ENCODE assay signal across 8 cellular contexts in genomic region chr9:129458663-129459549, GRCh38.
DNase-seq lines count a peak whose midpoint lies in the region; ATAC-seq and TF ChIP-seq lines count a peak whose summit lies in the region.

No MANE protein-coding gene starts in this region.

- H3K4me3 Mint-ChIP-seq in MCF 10A (ENCODE audit: unreplicated experiment) (no peak overlapping the region), neural progenitor cell (no peak overlapping the region)
- H3K4me3 Mint-ChIP-seq in T-helper 1 cell treated with Interleukin-12 subunit alpha and Interleukin-12 subunit beta and Interleukin-4 antibody, amounts not matched to agents 30 μg/mL and 1 μg/mL, for 36 hours: peak overlapping the region; percentile 38
- H3K4me3 Mint-ChIP-seq in effector memory CD8-positive, alpha-beta T cell: peak overlapping the region; percentile 69 to 79

- no peak overlapping the region for H3K27ac Mint-ChIP-seq in MCF 10A (ENCODE audit: low read depth, unreplicated experiment)
- H3K27ac Mint-ChIP-seq in T-helper 1 cell treated with Interleukin-12 subunit alpha and Interleukin-12 subunit beta and Interleukin-4 antibody, amounts not matched to agents 30 μg/mL and 1 μg/mL, for 36 hours: peak overlapping the region; percentile 79
- H3K27ac Mint-ChIP-seq in effector memory CD8-positive, alpha-beta T cell: peak overlapping the region; percentile 95 to 98
- H3K27ac Mint-ChIP-seq in neural progenitor cell: no peak overlapping the region

- no peaks in the 10 kb centered on the region for H4K20me1 ChIP-seq in neural progenitor cell (ENCODE audit: low read depth)

- H3K4me1 Mint-ChIP-seq in MCF 10A (ENCODE audit: insufficient read depth, unreplicated experiment): no peaks in the 10 kb centered on the region
- H3K4me1 Mint-ChIP-seq in T-helper 1 cell treated with Interleukin-12 subunit alpha and Interleukin-12 subunit beta and Interleukin-4 antibody, amounts not matched to agents 30 μg/mL and 1 μg/mL, for 36 hours (ENCODE audit: low read depth): peaks cover 22% of the 10 kb centered on the region
- peaks cover 28 to 49% of the 10 kb centered on the region in 2 donors for H3K4me1 Mint-ChIP-seq in effector memory CD8-positive, alpha-beta T cell (ENCODE audit: low read depth in 2 of 2)
- peaks cover 63% of the 10 kb centered on the region for H3K4me1 Mint-ChIP-seq in neural progenitor cell

- CTCF ChIA-PET in MCF 10A (lab: Yijun Ruan, JAX): interaction anchor here (0.7 to 1.6 kb wide), 5 partner anchors 13 to 285 kb away, joined by 3 to 5 read pairs (median 3); no protein-coding TSS in a partner anchor

- no peaks in the 10 kb centered on the region for H3K27me3 ChIP-seq in breast epithelium
- H3K27me3 ChIP-seq in neural progenitor cell: no peaks in the 10 kb centered on the region

- H3K36me3 ChIP-seq in breast epithelium (no peaks in the 10 kb centered on the region), neural progenitor cell (no peaks in the 10 kb centered on the region)

- DNase-seq in breast epithelium (ENCODE audit: low spot score in 2 of 2) (peak in 1 of 2 donors; percentile 74), MCF 10A (ENCODE audit: unreplicated experiment) (no peak), neural progenitor cell (ENCODE audit: low spot score) (peak; percentile 45), middle frontal gyrus (ENCODE audit: extremely low spot score, low spot score) (no peak)
- peak; percentile 47 to 50 (median 48) for DNase-seq in effector memory CD8-positive, alpha-beta T cell

- peak; percentile 9 for ATAC-seq in effector memory CD8-positive, alpha-beta T cell (replicated peaks)
- no peak for ATAC-seq in GM18505 (IDR thresholded peaks at IDR 0.05; ENCODE audit: unreplicated experiment)
- no peak for ATAC-seq in HG03135 (IDR thresholded peaks at IDR 0.05; ENCODE audit: unreplicated experiment)

- H3K79me2 ChIP-seq in neural progenitor cell (ENCODE audit: low read depth): no peaks in the 10 kb centered on the region

- POLR2A ChIA-PET in MCF 10A (lab: Yijun Ruan, JAX): interaction anchor here (0.6 to 3.7 kb wide), 7 partner anchors 19 to 320 kb away, joined by 3 to 40 read pairs (median 8); partner anchors contain the start of gene IER5L

- H3K9ac ChIP-seq in neural progenitor cell: no peak overlapping the region

- H3K9me3 ChIP-seq in breast epithelium: no peaks in the 10 kb centered on the region
- no peaks in the 10 kb centered on the region for H3K9me3 ChIP-seq in neural progenitor cell (ENCODE audit: low read depth)

- H3K4me3 ChIP-seq in breast epithelium: peak overlapping the region in 1 of 3 donors; percentile 55
- H3K4me3 ChIP-seq in neural progenitor cell: no peak overlapping the region

- no peaks in the 10 kb centered on the region for H3K36me3 Mint-ChIP-seq in MCF 10A (ENCODE audit: insufficient read depth, unreplicated experiment)
- peaks cover 3% of the 10 kb centered on the region for H3K36me3 Mint-ChIP-seq in T-helper 1 cell treated with Interleukin-12 subunit alpha and Interleukin-12 subunit beta and Interleukin-4 antibody, amounts not matched to agents 30 μg/mL and 1 μg/mL, for 36 hours (ENCODE audit: low read depth)
- peaks cover 53% of the 10 kb centered on the region for H3K36me3 Mint-ChIP-seq in effector memory CD8-positive, alpha-beta T cell (ENCODE audit: insufficient read depth)
- no peaks in the 10 kb centered on the region for H3K36me3 Mint-ChIP-seq in neural progenitor cell

- H3K4me1 ChIP-seq in breast epithelium: peaks cover 20 to 25% of the 10 kb centered on the region in 2 donors
- peaks cover 38% of the 10 kb centered on the region for H3K4me1 ChIP-seq in neural progenitor cell

- no peak for TF ChIP-seq POLR2A in breast epithelium (IDR thresholded peaks at IDR 0.05)
- no peak for TF ChIP-seq POLR2A in GM18505 (IDR thresholded peaks at IDR 0.05; ENCODE audit: borderline replicate concordance, extremely low read depth, insufficient read depth, insufficient read length)

- H3K27ac ChIP-seq in breast epithelium (peak overlapping the region; percentile 99 to 100), neural progenitor cell (no peak overlapping the region)

- no TSS peak for BruUV-seq in MCF 10A (replicated peaks; lab: Mats Ljungman, UMichigan)

- H2AFZ ChIP-seq in neural progenitor cell (replicated peaks): no peak overlapping the region

- H3K27me3 Mint-ChIP-seq in MCF 10A (ENCODE audit: insufficient read depth, unreplicated experiment): no peaks in the 10 kb centered on the region
- peaks cover 3% of the 10 kb centered on the region for H3K27me3 Mint-ChIP-seq in T-helper 1 cell treated with Interleukin-12 subunit alpha and Interleukin-12 subunit beta and Interleukin-4 antibody, amounts not matched to agents 30 μg/mL and 1 μg/mL, for 36 hours (ENCODE audit: low read depth)
- no peaks in the 10 kb centered on the region for H3K27me3 Mint-ChIP-seq in effector memory CD8-positive, alpha-beta T cell
- H3K27me3 Mint-ChIP-seq in neural progenitor cell (ENCODE audit: insufficient read depth, low read depth): peaks cover 11% of the 10 kb centered on the region

- TF ChIP-seq CTCF in breast epithelium (IDR thresholded peaks at IDR 0.05): no peak
- no peak for TF ChIP-seq CTCF in MCF 10A (IDR thresholded peaks at IDR 0.05; ENCODE audit: unreplicated experiment)
- TF ChIP-seq CTCF in neural progenitor cell (IDR thresholded peaks at IDR 0.05): no peak

- intact Hi-C loops in breast epithelium (cut with DNase I; ENCODE audit: low total_unique reads): no loop called here
- intact Hi-C loops in MCF 10A (cut with micrococcal nuclease): no loop called here

- peaks cover 16% of the 10 kb centered on the region for H3F3A ChIP-seq in neural progenitor cell (ENCODE audit: low read depth)

- peaks cover 13% of the 10 kb centered on the region for H3K9me3 Mint-ChIP-seq in MCF 10A (ENCODE audit: unreplicated experiment)
- no peaks in the 10 kb centered on the region for H3K9me3 Mint-ChIP-seq in T-helper 1 cell treated with Interleukin-12 subunit alpha and Interleukin-12 subunit beta and Interleukin-4 antibody, amounts not matched to agents 30 μg/mL and 1 μg/mL, for 36 hours
- H3K9me3 Mint-ChIP-seq in effector memory CD8-positive, alpha-beta T cell: peaks cover 0 to 16% of the 10 kb centered on the region in 2 donors
- H3K9me3 Mint-ChIP-seq in neural progenitor cell: no peaks in the 10 kb centered on the region

- H3K4me2 ChIP-seq in neural progenitor cell: peak overlapping the region; percentile 7

Comparison
In these comparisons a context has a peak if more than half of its experiments do, and no peak if none do; other contexts are left out.
1. DNase-seq: peak in effector memory CD8-positive, alpha-beta T cell (3 of 3) and neural progenitor cell (single experiment); none in MCF 10A (single experiment) and middle frontal gyrus (single experiment).
2. H3K27ac Mint-ChIP-seq: peak in T-helper 1 cell treated with Interleukin-12 subunit alpha and Interleukin-12 subunit beta and Interleukin-4 antibody, amounts not matched to agents 30 μg/mL and 1 μg/mL, for 36 hours (single experiment) and effector memory CD8-positive, alpha-beta T cell (2 of 2); none in MCF 10A (single experiment) and neural progenitor cell (single experiment).
3. H3K4me3 Mint-ChIP-seq: peak in T-helper 1 cell treated with Interleukin-12 subunit alpha and Interleukin-12 subunit beta and Interleukin-4 antibody, amounts not matched to agents 30 μg/mL and 1 μg/mL, for 36 hours (single experiment) and effector memory CD8-positive, alpha-beta T cell (2 of 2); none in MCF 10A (single experiment) and neural progenitor cell (single experiment).